In the genomic region with DNA sequence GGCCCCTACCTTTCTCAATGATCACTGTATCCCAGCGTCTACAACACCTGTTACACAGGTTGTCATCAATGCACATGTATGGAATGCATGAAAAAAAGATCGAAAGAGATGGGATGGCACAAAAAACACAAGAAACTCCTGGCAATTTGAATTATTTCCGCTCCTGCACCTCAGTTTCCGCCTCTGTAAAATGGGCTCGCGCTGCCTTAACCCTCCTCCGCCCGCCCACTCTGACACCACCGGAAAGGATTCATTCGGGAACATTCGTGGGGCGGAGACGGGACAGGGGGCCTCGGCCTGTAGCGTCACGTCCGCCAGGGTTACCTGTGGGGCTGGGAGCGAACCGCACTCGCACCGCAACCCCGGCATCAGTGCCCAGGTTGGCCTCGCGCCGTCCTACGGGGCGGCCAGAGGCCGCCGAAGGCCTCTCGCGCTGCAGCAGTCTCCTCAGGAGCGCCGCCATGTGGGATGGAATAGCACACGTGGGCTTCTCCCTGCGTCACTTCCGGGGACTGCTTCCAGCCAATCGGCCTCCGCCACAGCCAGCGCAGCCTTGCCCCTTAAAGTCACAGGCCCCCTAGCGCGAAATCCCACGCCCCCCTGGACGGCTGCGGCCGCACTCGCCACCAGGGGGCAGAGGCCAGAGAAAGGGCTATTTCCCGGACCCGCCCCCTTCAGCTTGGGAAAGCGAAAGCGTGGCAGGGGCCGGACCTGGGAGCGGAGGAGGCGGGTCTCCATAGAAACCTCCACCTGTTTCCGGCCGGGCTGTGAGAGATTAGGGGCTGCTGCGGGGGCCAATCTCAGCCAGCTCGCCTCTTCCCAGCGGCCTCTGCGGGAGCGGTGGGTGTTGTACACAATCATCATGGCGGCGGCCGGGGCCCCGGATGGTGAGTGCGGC, we compare ENCODE assay signal across 1 cellular context.
A peak's percentile ranks its signal among the peaks of the same experiment; 100 is the strongest.
TF ChIP-seq lines count a peak whose summit lies in the region.

Gene EARS2 (minus strand): TSS at position 470 of the 898 bp plus-strand sequence. CDS start 7 bp downstream, at position 463.
A gene with protein sequence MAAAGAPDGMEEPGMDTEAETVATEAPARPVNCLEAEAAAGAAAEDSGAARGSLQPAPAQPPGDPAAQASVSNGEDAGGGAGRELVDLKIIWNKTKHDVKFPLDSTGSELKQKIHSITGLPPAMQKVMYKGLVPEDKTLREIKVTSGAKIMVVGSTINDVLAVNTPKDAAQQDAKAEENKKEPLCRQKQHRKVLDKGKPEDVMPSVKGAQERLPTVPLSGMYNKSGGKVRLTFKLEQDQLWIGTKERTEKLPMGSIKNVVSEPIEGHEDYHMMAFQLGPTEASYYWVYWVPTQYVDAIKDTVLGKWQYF (plus strand): TSS at position 847 of the 898 bp plus-strand sequence. CDS start 16 bp downstream, at position 863.

TF ChIP-seq in GM12878, 131 proteins besides CTCF, POLR2A, EP300 and RAD21 (continues in another document):
- TF ChIP-seq, protein P1, sequence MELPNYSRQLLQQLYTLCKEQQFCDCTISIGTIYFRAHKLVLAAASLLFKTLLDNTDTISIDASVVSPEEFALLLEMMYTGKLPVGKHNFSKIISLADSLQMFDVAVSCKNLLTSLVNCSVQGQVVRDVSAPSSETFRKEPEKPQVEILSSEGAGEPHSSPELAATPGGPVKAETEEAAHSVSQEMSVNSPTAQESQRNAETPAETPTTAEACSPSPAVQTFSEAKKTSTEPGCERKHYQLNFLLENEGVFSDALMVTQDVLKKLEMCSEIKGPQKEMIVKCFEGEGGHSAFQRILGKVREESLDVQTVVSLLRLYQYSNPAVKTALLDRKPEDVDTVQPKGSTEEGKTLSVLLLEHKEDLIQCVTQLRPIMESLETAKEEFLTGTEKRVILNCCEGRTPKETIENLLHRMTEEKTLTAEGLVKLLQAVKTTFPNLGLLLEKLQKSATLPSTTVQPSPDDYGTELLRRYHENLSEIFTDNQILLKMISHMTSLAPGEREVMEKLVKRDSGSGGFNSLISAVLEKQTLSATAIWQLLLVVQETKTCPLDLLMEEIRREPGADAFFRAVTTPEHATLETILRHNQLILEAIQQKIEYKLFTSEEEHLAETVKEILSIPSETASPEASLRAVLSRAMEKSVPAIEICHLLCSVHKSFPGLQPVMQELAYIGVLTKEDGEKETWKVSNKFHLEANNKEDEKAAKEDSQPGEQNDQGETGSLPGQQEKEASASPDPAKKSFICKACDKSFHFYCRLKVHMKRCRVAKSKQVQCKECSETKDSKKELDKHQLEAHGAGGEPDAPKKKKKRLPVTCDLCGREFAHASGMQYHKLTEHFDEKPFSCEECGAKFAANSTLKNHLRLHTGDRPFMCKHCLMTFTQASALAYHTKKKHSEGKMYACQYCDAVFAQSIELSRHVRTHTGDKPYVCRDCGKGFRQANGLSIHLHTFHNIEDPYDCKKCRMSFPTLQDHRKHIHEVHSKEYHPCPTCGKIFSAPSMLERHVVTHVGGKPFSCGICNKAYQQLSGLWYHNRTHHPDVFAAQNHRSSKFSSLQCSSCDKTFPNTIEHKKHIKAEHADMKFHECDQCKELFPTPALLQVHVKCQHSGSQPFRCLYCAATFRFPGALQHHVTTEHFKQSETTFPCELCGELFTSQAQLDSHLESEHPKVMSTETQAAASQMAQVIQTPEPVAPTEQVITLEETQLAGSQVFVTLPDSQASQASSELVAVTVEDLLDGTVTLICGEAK (IDR thresholded peaks at IDR 0.05; ENCODE audit: borderline replicate concordance): peak; percentile 89
- TF ChIP-seq USF1 (IDR thresholded peaks at IDR 0.05; ENCODE audit: borderline replicate concordance, extremely low read length, insufficient read depth, low read depth, low read length): peak; percentile 88
- TF ChIP-seq PRDM15 (CRISPR knock-in tag; IDR thresholded peaks at IDR 0.05): no peak
- no peak; the same call in 1 of the 2 replicates for TF ChIP-seq IRF3 (IDR thresholded peaks at IDR 0.05)
- peak; percentile 40; the same call in 1 of the 2 replicates for TF ChIP-seq ATF7 (IDR thresholded peaks at IDR 0.05; ENCODE audit: low read depth)
- no peak for TF ChIP-seq ZNF24 (IDR thresholded peaks at IDR 0.05)
- TF ChIP-seq ZBED1 (IDR thresholded peaks at IDR 0.05; ENCODE audit: borderline replicate concordance): no peak
- 0 out of 2 replicates have a peak, but pooled peaks have one; percentile 18 for TF ChIP-seq JUND (IDR thresholded peaks at IDR 0.05; ENCODE audit: low read depth, low read length)
- TF ChIP-seq ZZZ3 (IDR thresholded peaks at IDR 0.05; ENCODE audit: control insufficient read depth, insufficient read length, low read depth): no peak
- TF ChIP-seq CEBPZ (IDR thresholded peaks at IDR 0.05; ENCODE audit: low read depth, low read length): no peak
- TF ChIP-seq POU2F2 (IDR thresholded peaks at IDR 0.05; ENCODE audit: borderline replicate concordance, low read depth, low read length): peak; percentile 89; the same call in 2 of the 3 replicates
- no peak for TF ChIP-seq STAT3 (IDR thresholded peaks at IDR 0.05; ENCODE audit: low read depth, low read length)
- peak in 1 of 2 experiments; percentile 8; a peak in 1 of 4 replicates for TF ChIP-seq ETV6 (conservative IDR thresholded peaks at IDR 0.05 in 1 of 2, IDR thresholded peaks at IDR 0.05 in 1 of 2; ENCODE audit: borderline replicate concordance in 1 of 2, low read depth in 1 of 2)
- no peak for TF ChIP-seq NR2C2 (IDR thresholded peaks at IDR 0.05; ENCODE audit: borderline replicate concordance, control insufficient read depth, insufficient read length, low read depth)
- TF ChIP-seq CBX3 (IDR thresholded peaks at IDR 0.05; ENCODE audit: borderline replicate concordance, low read depth): no peak
- TF ChIP-seq CREM (IDR thresholded peaks at IDR 0.05; ENCODE audit: low read depth): peak; percentile 94
- peak; percentile 93 for TF ChIP-seq ZNF217 (IDR thresholded peaks at IDR 0.05)
- TF ChIP-seq MYC (IDR thresholded peaks at IDR 0.05; ENCODE audit: insufficient read depth, insufficient read length, insufficient replicate concordance, low read length, severe bottlenecking): peak; percentile 83
- TF ChIP-seq LARP7 (IDR thresholded peaks at IDR 0.05): no peak
- no peak for TF ChIP-seq SKIL (IDR thresholded peaks at IDR 0.05; ENCODE audit: low read depth, poor library complexity, severe bottlenecking)
- TF ChIP-seq MEF2B (IDR thresholded peaks at IDR 0.05; ENCODE audit: partially characterized antibody, poor library complexity, severe bottlenecking): no peak
- peak; percentile 42 for TF ChIP-seq BCL3 (IDR thresholded peaks at IDR 0.05; ENCODE audit: borderline replicate concordance, insufficient read depth, low read depth, low read length, poor library complexity, severe bottlenecking)
- peak; percentile 92 for TF ChIP-seq SIN3A (IDR thresholded peaks at IDR 0.05; ENCODE audit: low read depth, low read length)
- no peak for TF ChIP-seq ZNF622 (IDR thresholded peaks at IDR 0.05)
- TF ChIP-seq POLR2AphosphoS2 (IDR thresholded peaks at IDR 0.05; ENCODE audit: low read depth, low read length): 0 out of 2 replicates have a peak, but pooled peaks have one; percentile 36
- no peak for TF ChIP-seq CBFB (IDR thresholded peaks at IDR 0.05; ENCODE audit: low read depth)
